Comparison of ENCODE assay signal across 1 cellular context in genomic region chr22:27881404-27881803, GRCh38.
TF ChIP-seq lines count a peak whose summit lies in the region.

No MANE protein-coding gene starts in this region.

TF ChIP-seq in SK-N-SH, 30 proteins besides CTCF, POLR2A, EP300 and RAD21 (continued from another document):
- no peak for TF ChIP-seq TAF1 (IDR thresholded peaks at IDR 0.05; ENCODE audit: borderline replicate concordance, low read depth, low read length)
- no peak for TF ChIP-seq RCOR1 (IDR thresholded peaks at IDR 0.05; ENCODE audit: low read length)
- no peak for TF ChIP-seq FOSL2 (IDR thresholded peaks at IDR 0.05; ENCODE audit: borderline replicate concordance, low read depth)
- TF ChIP-seq REST (IDR thresholded peaks at IDR 0.05; ENCODE audit: low read depth, low read length) = no peak
- no peak for TF ChIP-seq FOXJ3 (CRISPR knock-in tag; IDR thresholded peaks at IDR 0.05)
- no peak for TF ChIP-seq MAX (IDR thresholded peaks at IDR 0.05; ENCODE audit: low read depth)
- no peak for TF ChIP-seq TEAD4 (IDR thresholded peaks at IDR 0.05; ENCODE audit: borderline replicate concordance, insufficient read depth)
- no peak for TF ChIP-seq GABPA (IDR thresholded peaks at IDR 0.05; ENCODE audit: low read depth)
